In genomic region chr5:150345716-150346115, GRCh38 we compare ENCODE assay signal across 1 cellular context.
TF ChIP-seq lines count a peak whose summit lies in the region.

No MANE protein-coding gene starts in this region.

TF ChIP-seq in HepG2, 621 proteins besides CTCF, POLR2A, EP300 and RAD21:
- peak; percentile 21; the same call in 1 of the 2 replicates for TF ChIP-seq ZNF629 (CRISPR knock-in tag; conservative IDR thresholded peaks at IDR 0.05)
- no peak for TF ChIP-seq NFKBIZ (CRISPR knock-in tag; IDR thresholded peaks at IDR 0.05)
